ENCODE assay signal across 12 cellular contexts in genomic region chr21:43600642-43601397, GRCh38. TPM values are rescaled to one million over a fixed set of nuclear protein-coding genes. Genes with fewer than 3 reads are reported as not detected.
DNase-seq lines count a peak whose midpoint lies in the region; ATAC-seq and TF ChIP-seq lines count a peak whose summit lies in the region.
"Had no signal": no experiment of that assay in that cellular context is flagged by ENCODE, and none has a peak within 500 bp of the region (broad histone marks: within the 10 kb centered on the region; RNA-seq: fewer than 3 reads in every experiment).

No MANE protein-coding gene starts in this region.

- TF ChIP-seq CTCF in astrocyte of the spinal cord (IDR thresholded peaks at IDR 0.05; ENCODE audit: low read depth, low read length) = no peak

- DNase-seq in ELR (ENCODE audit: low read depth) (peak; percentile 95), NCI-H1694 treated with DMSO at 0.1 percent for 48 hours (lab: John Stamatoyannopoulos, UW) (peak; percentile 60), astrocyte of the spinal cord (ENCODE audit: low read depth, low spot score) (peak; percentile 96), myocyte (ENCODE audit: low read depth) (peak; percentile 81), KG1 (lab: John Stamatoyannopoulos, UW) (no peak), hypothalamus (lab: John Stamatoyannopoulos, UW) (no peak), left lobe of liver (ENCODE audit: low spot score) (no peak)
- no peak for DNase-seq in activated naive CD4-positive, alpha-beta T cell (lab: John Stamatoyannopoulos, UW)
- DNase-seq: DMS79; dorsolateral prefrontal cortex; MM.1S; stimulated activated naive CD8-positive, alpha-beta T cell treated with anti-CD3 and anti-CD28 coated beads, Interleukin-15, Interleukin-2, amounts not matched to agents 100 U/mL and 50 U/mL, for 24 hours had no signal

- H3K4me3 ChIP-seq in astrocyte of the spinal cord (ENCODE audit: low read depth, low read length) = no peak overlapping the region
- H3K4me3 ChIP-seq: dorsolateral prefrontal cortex had no signal

- no peak for ATAC-seq in left lobe of liver
- ATAC-seq: stimulated activated naive CD8-positive, alpha-beta T cell treated with anti-CD3 and anti-CD28 coated beads, Interleukin-15, Interleukin-2, amounts not matched to agents 100 U/mL and 50 U/mL, for 24 hours had no signal

- in situ Hi-C loops in astrocyte of the spinal cord (cut with HindIII; ENCODE audit: low sequenced_read_pairs) = no loop called here

RNA-seq across cellular contexts. Expression of gene HSF2BP, which starts 58.5 kb away (rescaled TPM):
- total RNA-seq in myocyte (2.3 and 3.2 TPM in 2 replicates), left lobe of liver (0.20 TPM)
- polyA plus RNA-seq in myocyte (2012) = 6.7 TPM

RNA-seq across cellular contexts. Expression of gene RRP1B, which starts 58.5 kb away (rescaled TPM):
- total RNA-seq in myocyte (33.4 and 34.9 TPM in 2 replicates), left lobe of liver (7.7 TPM)
- polyA plus RNA-seq in myocyte (2012) = 11.1 TPM

Comparison
In these comparisons a context has a peak if more than half of its experiments do, and no peak if none do; other contexts are left out.
1. DNase-seq: peak in ELR (single experiment), NCI-H1694 treated with DMSO at 0.1 percent for 48 hours (single experiment), astrocyte of the spinal cord (single experiment) and myocyte (single experiment); none in activated naive CD4-positive, alpha-beta T cell (0 of 4), KG1 (single experiment), hypothalamus (0 of 51) and left lobe of liver (single experiment).